38 cellular contexts compared by ENCODE assay signal in genomic region chr7:148274118-148274517, GRCh38.
"Had no signal": no experiment of that assay in that cellular context is flagged by ENCODE, and none has a peak within 500 bp of the region (broad histone marks: within the 10 kb centered on the region; RNA-seq: fewer than 3 reads in every experiment).

No MANE protein-coding gene starts in this region.

- H3K27ac ChIP-seq: adrenal gland, ascending aorta, cardiac muscle cell, VCaP had no signal

- H3K36me3 ChIP-seq: adrenal gland, ascending aorta, cardiac muscle cell had no signal

- H3K4me1 ChIP-seq: adrenal gland, ascending aorta had no signal

- H3K27me3 Mint-ChIP-seq: activated B cell treated with CpG ODN at 0.5 μM for 24 hours; activated CD4-positive, alpha-beta T cell treated with anti-CD3 and anti-CD28 coated beads, Interleukin-2, amount 10 ng/mL, durations not matched to agents 24 days and 14 days; brain had no signal

- H3K9me3 ChIP-seq: adrenal gland, ascending aorta had no signal

- ATAC-seq: activated CD8-positive, alpha-beta T cell treated with anti-CD3 and anti-CD28 coated beads for 36 hours; activated naive CD4-positive, alpha-beta T cell treated with anti-CD3 and anti-CD28 coated beads, Interleukin-2, amount 50 U/mL, for 72 hours; activated T-cell treated with anti-CD3 and anti-CD28 coated beads, Interleukin-2, amount 50 U/mL, for 4 hours; activated T-cell treated with anti-CD3 and anti-CD28 coated beads, Interleukin-2, amount 50 U/mL, for 72 hours; activated T-helper 17 cell treated with anti-CD3 and anti-CD28 coated beads, Interleukin-2, amount 50 U/mL, for 72 hours; T-cell had no signal

- FAIRE-seq: bronchial epithelial cell, TTC549 had no signal

- H3K27me3 ChIP-seq: adrenal gland, ascending aorta, cardiac muscle cell had no signal

- DNase-seq: activated B cell treated with CpG ODN at 0.5 μM for 24 hours; activated CD4-positive, alpha-beta memory T cell treated with anti-CD3 and anti-CD28 coated beads for 36 hours; activated CD4-positive, alpha-beta T cell treated with anti-CD3 and anti-CD28 coated beads for 4 hours; activated CD4-positive, alpha-beta T cell treated with anti-CD3 and anti-CD28 coated beads, Interleukin-2, amount 10 ng/mL, durations not matched to agents 24 days and 14 days; activated CD4-positive, alpha-beta T cell treated with anti-CD3 and anti-CD28 coated beads, Interleukin-2, amount 50 U/mL, for 1 hour; activated CD4-positive, alpha-beta T cell treated with anti-CD3 and anti-CD28 coated beads, Interleukin-2, amount 50 U/mL, for 4 hours; activated CD4-positive, CD25-positive, alpha-beta regulatory T cell treated with anti-CD3 and anti-CD28 coated beads, Interleukin-2, amount 50 U/mL, for 72 hours; activated CD8-positive, alpha-beta memory T cell treated with anti-CD3 and anti-CD28 coated beads, Interleukin-2, amount 50 U/mL, for 4 hours; activated CD8-positive, alpha-beta T cell treated with anti-CD3 and anti-CD28 coated beads for 36 hours; activated effector memory CD4-positive, alpha-beta T cell treated with anti-CD3 and anti-CD28 coated beads, Interleukin-2, amount 50 U/mL, for 16 hours; activated gamma-delta T cell treated with Interleukin-2 at 50 U/mL for 16 hours; activated naive CD4-positive, alpha-beta T cell; activated naive CD4-positive, alpha-beta T cell treated with anti-CD3 and anti-CD28 coated beads for 36 hours; activated naive CD4-positive, alpha-beta T cell treated with anti-CD3 and anti-CD28 coated beads, Interleukin-2, amount 50 U/mL, for 16 hours; activated naive CD8-positive, alpha-beta T cell treated with anti-CD3 and anti-CD28 coated beads for 36 hours; activated T-cell treated with anti-CD3 and anti-CD28 coated beads for 4 hours; activated T-cell treated with anti-CD3 and anti-CD28 coated beads, Interleukin-2, amount 50 U/mL, for 1 hour; activated T-cell treated with anti-CD3 and anti-CD28 coated beads, Interleukin-2, amount 50 U/mL, for 4 hours; activated T-cell treated with anti-CD3 and anti-CD28 coated beads, Interleukin-2, amount 50 U/mL, for 72 hours; adrenal gland; amygdala; anterior cingulate cortex; caudate nucleus; cerebellar nuclear complex; T-cell; T-helper 2 cell; T-helper 9 cell had no signal

- H3K4me3 ChIP-seq: adrenal gland, ascending aorta, cardiac muscle cell had no signal

- H3K4me1 Mint-ChIP-seq: activated CD4-positive, alpha-beta T cell treated with anti-CD3 and anti-CD28 coated beads, Interleukin-2, amount 10 ng/mL, durations not matched to agents 24 days and 14 days; activated naive CD8-positive, alpha-beta T cell treated with anti-CD3 and anti-CD28 coated beads for 36 hours; activated T-helper 17 cell treated with anti-CD3 and anti-CD28 coated beads, Interleukin-2, amount 50 U/mL, for 72 hours; central memory CD8-positive, alpha-beta T cell had no signal

- H3K27ac Mint-ChIP-seq: activated B cell treated with CpG ODN at 0.5 μM for 24 hours; activated CD4-positive, alpha-beta memory T cell treated with anti-CD3 and anti-CD28 coated beads for 36 hours; activated CD4-positive, alpha-beta T cell treated with anti-CD3 and anti-CD28 coated beads, Interleukin-2, amount 10 ng/mL, durations not matched to agents 24 days and 14 days; activated CD8-positive, alpha-beta T cell treated with anti-CD3 and anti-CD28 coated beads for 36 hours; activated naive CD4-positive, alpha-beta T cell treated with anti-CD3 and anti-CD28 coated beads for 36 hours; activated naive CD4-positive, alpha-beta T cell treated with anti-CD3 and anti-CD28 coated beads, Interleukin-2, amount 50 U/mL, for 72 hours; activated naive CD8-positive, alpha-beta T cell treated with anti-CD3 and anti-CD28 coated beads for 36 hours; activated T-cell treated with anti-CD3 and anti-CD28 coated beads, Interleukin-2, amount 50 U/mL, for 72 hours; activated T-helper 1 cell treated with anti-CD3 and anti-CD28 coated beads, Interleukin-12 subunit alpha, Interleukin-12 subunit beta, Interleukin-2, Interleukin-4 antibody, amounts not matched to agents 30 ng/mL and 10 ng/mL and 1 ng/mL, durations not matched to agents 14 hours and 24 hours and 36 hours; activated T-helper 17 cell treated with anti-CD3 and anti-CD28 coated beads, Interleukin-2, amount 50 U/mL, for 72 hours; T-cell; T-helper 2 cell treated with Interferon-gamma antibody and Interleukin-4, amounts not matched to agents 5 μg/mL and 100 μg/mL, for 36 hours had no signal

- H3K36me3 Mint-ChIP-seq: activated CD4-positive, alpha-beta memory T cell treated with anti-CD3 and anti-CD28 coated beads for 36 hours; activated naive CD4-positive, alpha-beta T cell treated with anti-CD3 and anti-CD28 coated beads, Interleukin-2, amount 50 U/mL, for 72 hours; activated naive CD8-positive, alpha-beta T cell treated with anti-CD3 and anti-CD28 coated beads for 36 hours; brain; T-cell had no signal

- H3K4me3 Mint-ChIP-seq: activated B cell treated with CpG ODN at 0.5 μM for 24 hours; activated CD4-positive, alpha-beta memory T cell treated with anti-CD3 and anti-CD28 coated beads for 36 hours; activated CD4-positive, alpha-beta T cell treated with anti-CD3 and anti-CD28 coated beads, Interleukin-2, amount 10 ng/mL, durations not matched to agents 24 days and 14 days; activated CD8-positive, alpha-beta T cell treated with anti-CD3 and anti-CD28 coated beads for 36 hours; activated naive CD4-positive, alpha-beta T cell treated with anti-CD3 and anti-CD28 coated beads for 36 hours; activated naive CD8-positive, alpha-beta T cell treated with anti-CD3 and anti-CD28 coated beads for 36 hours; activated T-cell treated with anti-CD3 and anti-CD28 coated beads, Interleukin-2, amount 50 U/mL, for 4 hours; activated T-cell treated with anti-CD3 and anti-CD28 coated beads, Interleukin-2, amount 50 U/mL, for 72 hours; activated T-helper 1 cell treated with anti-CD3 and anti-CD28 coated beads, Interleukin-12 subunit alpha, Interleukin-12 subunit beta, Interleukin-2, Interleukin-4 antibody, amounts not matched to agents 30 ng/mL and 10 ng/mL and 1 ng/mL, durations not matched to agents 14 hours and 24 hours and 36 hours; activated T-helper 17 cell treated with anti-CD3 and anti-CD28 coated beads, Interleukin-2, amount 50 U/mL, for 72 hours; brain; central memory CD8-positive, alpha-beta T cell; T-cell; T-helper 2 cell treated with Interferon-gamma antibody and Interleukin-4, amounts not matched to agents 5 μg/mL and 100 μg/mL, for 36 hours had no signal
